ENCODE assay signal across 2 cellular contexts in genomic region chr22:46308283-46308988, GRCh38.
TF ChIP-seq lines count a peak whose summit lies in the region.

No MANE protein-coding gene starts in this region.

TF ChIP-seq in GM12878, 131 proteins besides CTCF, POLR2A, EP300 and RAD21:
- TF ChIP-seq IRF5 (IDR thresholded peaks at IDR 0.05; ENCODE audit: borderline replicate concordance) (no peak), KLF5 (IDR thresholded peaks at IDR 0.05; ENCODE audit: partially characterized antibody) (no peak), MTA2 (IDR thresholded peaks at IDR 0.05; ENCODE audit: low read depth) (no peak), CHD1 (IDR thresholded peaks at IDR 0.05; ENCODE audit: low read depth, low read length) (no peak), E2F4 (IDR thresholded peaks at IDR 0.05; ENCODE audit: low read depth, low read length) (no peak), SIN3A (IDR thresholded peaks at IDR 0.05; ENCODE audit: low read depth, low read length) (no peak), ZBTB11 (CRISPR knock-in tag; IDR thresholded peaks at IDR 0.05) (no peak), BHLHE40 (IDR thresholded peaks at IDR 0.05; ENCODE audit: borderline replicate concordance in 1 of 2, low read depth in 2 of 2, low read length in 1 of 2) (no peak), SRF (IDR thresholded peaks at IDR 0.05; ENCODE audit: low read depth in 2 of 2, low read length in 2 of 2) (no peak)

TF ChIP-seq in GM12891, 5 proteins besides CTCF, POLR2A, EP300 and RAD21:
- TF ChIP-seq PAX5 (IDR thresholded peaks at IDR 0.05; ENCODE audit: insufficient read depth, low read length, severe bottlenecking) (no peak), SPI1 (IDR thresholded peaks at IDR 0.05; ENCODE audit: low read depth, low read length) (no peak), POU2F2 (IDR thresholded peaks at IDR 0.05; ENCODE audit: low read depth, low read length) (no peak), TAF1 (IDR thresholded peaks at IDR 0.05; ENCODE audit: low read depth, low read length) (no peak), POLR2AphosphoS5 (IDR thresholded peaks at IDR 0.05; ENCODE audit: low read depth, low read length) (no peak)
TF ChIP-seq in GM12891: peak in this region for 0.
